ENCODE assay signal across 11 cellular contexts in genomic region chr6:46925563-46926253, GRCh38. TPM values are rescaled to one million over a fixed set of nuclear protein-coding genes. Genes with fewer than 3 reads are reported as not detected.
DNase-seq lines count a peak whose midpoint lies in the region; ATAC-seq, FAIRE-seq and TF ChIP-seq lines count a peak whose summit lies in the region.
"Had no signal": no experiment of that assay in that cellular context is flagged by ENCODE, and none has a peak within 500 bp of the region (broad histone marks: within the 10 kb centered on the region; RNA-seq: fewer than 3 reads in every experiment).

No MANE protein-coding gene starts in this region.

- no peak overlapping the region for H3K4me3 ChIP-seq in HCT116 (replicated peaks in 1 of 2; ENCODE audit: low read depth in 1 of 2, low read length in 2 of 2)
- no peak overlapping the region for H3K4me3 ChIP-seq in astrocyte (ENCODE audit: insufficient read depth, low read depth, low read length)
- no peak overlapping the region for H3K4me3 ChIP-seq in spleen

- H4K20me1 ChIP-seq in HCT116 (ENCODE audit: insufficient read depth) (no peaks in the 10 kb centered on the region), astrocyte (ENCODE audit: insufficient read depth, low read length) (no peaks in the 10 kb centered on the region)

- no peak overlapping the region for H3K27ac ChIP-seq in HCT116 (ENCODE audit: low read depth, low read length)
- peak overlapping the region; percentile 64 for H3K27ac ChIP-seq in astrocyte (ENCODE audit: low read depth, low read length)
- H3K27ac ChIP-seq in spleen, result peak overlapping the region in 5 of 8 donors; percentile 5 to 63 (median 37)

- intact Hi-C loops in HCT116 (cut with micrococcal nuclease), result no loop called here
- intact Hi-C loops in left ventricle myocardium superior (cut with micrococcal nuclease), result no loop called here
- intact Hi-C loops in spleen (cut with DNase I; ENCODE audit: low total_unique reads), result no loop called here
- intact Hi-C loops in posterior cingulate gyrus (cut with DNase I), result no loop called here

- 60 to 77% (median 63%) methylated on average over 6 of the region's 6 CpGs for WGBS in spleen, 5 donors

- FAIRE-seq in astrocyte (lab: Jason Lieb, UNC), result no peak

- H3K36me3 ChIP-seq in HCT116 (ENCODE audit: control insufficient read depth in 1 of 2, insufficient read depth in 2 of 2, low read length in 2 of 2), result no peaks in the 10 kb centered on the region
- no peaks in the 10 kb centered on the region for H3K36me3 ChIP-seq in astrocyte (ENCODE audit: insufficient read depth, low read length)
- H3K36me3 ChIP-seq in spleen, result no peaks in the 10 kb centered on the region

- no TSS peak for BruUV-seq in HCT116 (replicated peaks; lab: Mats Ljungman, UMichigan)

- no peaks in the 10 kb centered on the region for H3K9me3 ChIP-seq in HCT116 (ENCODE audit: control insufficient read depth in 1 of 2, insufficient read depth in 1 of 2, low read depth in 1 of 2, low read length in 2 of 2)
- H3K9me3 ChIP-seq in astrocyte (ENCODE audit: insufficient read depth, low read depth, low read length), result no peaks in the 10 kb centered on the region
- no peaks in the 10 kb centered on the region for H3K9me3 ChIP-seq in spleen

- DNase-seq in HCT116 (ENCODE audit: low read depth, low spot score) (no peak), astrocyte (ENCODE audit: low read depth) (peak; percentile 91), left ventricle myocardium superior (no peak), spleen (no peak), middle frontal gyrus (ENCODE audit: extremely low spot score, low spot score) (no peak), OCI-M1 (lab: John Stamatoyannopoulos, UW) (no peak), posterior cingulate gyrus (no peak)
- DNase-seq in activated effector memory CD4-positive, alpha-beta T cell treated with Interleukin-2 at 50 U/mL for 16 hours, result no peak
- DNase-seq: cerebellar nuclear complex; H7; stimulated activated CD8-positive, alpha-beta memory T cell treated with anti-CD3 and anti-CD28 coated beads, Interleukin-4, amount 100 ng/mL, for 48 hours had no signal

- no peak for TF ChIP-seq RAD21 in HCT116 (IDR thresholded peaks at IDR 0.05; ENCODE audit: low read depth)

- RAD21 ChIA-PET in HCT116 (lab: Charles Lee; ENCODE audit: low non-redundant PET in 1 of 2, low total read pairs in 2 of 2, uncharacterized antibody in 2 of 2, unreplicated experiment in 2 of 2), result no interaction called here

- no peak overlapping the region for H3K4me3 Mint-ChIP-seq in astrocyte (ENCODE audit: unreplicated experiment)

- peaks cover 18% of the 10 kb centered on the region for H3K4me1 Mint-ChIP-seq in astrocyte (ENCODE audit: low read depth, unreplicated experiment)

- H3K4me2 ChIP-seq in HCT116 (ENCODE audit: low read length) (no peak overlapping the region), astrocyte (ENCODE audit: low read length) (peak overlapping the region; percentile 35)

- POLR2A ChIA-PET in HCT116 (lab: Charles Lee), result no interaction called here

- CTCF ChIA-PET in HCT116 (lab: Charles Lee), result no interaction called here

- H3K27me3 ChIP-seq in HCT116 (ENCODE audit: insufficient read depth, low read length), result no peaks in the 10 kb centered on the region
- H3K27me3 ChIP-seq in astrocyte (ENCODE audit: insufficient read depth, low read length), result no peaks in the 10 kb centered on the region
- H3K27me3 ChIP-seq in spleen (replicated peaks in 1 of 7), result no peaks in the 10 kb centered on the region

- H3K9ac ChIP-seq in HCT116 (ENCODE audit: low read length) (no peak overlapping the region), astrocyte (ENCODE audit: low read length) (peak overlapping the region; percentile 21)

- no peaks in the 10 kb centered on the region for H3K79me2 ChIP-seq in HCT116 (ENCODE audit: insufficient read depth, low read length)
- no peaks in the 10 kb centered on the region for H3K79me2 ChIP-seq in astrocyte (ENCODE audit: insufficient read depth, low read length)

- H3K36me3 Mint-ChIP-seq in astrocyte (ENCODE audit: low read depth, unreplicated experiment), result peaks cover 2% of the 10 kb centered on the region

- no peaks in the 10 kb centered on the region for H3K27me3 Mint-ChIP-seq in astrocyte (ENCODE audit: low read depth, unreplicated experiment)

- H2AFZ ChIP-seq in HCT116 (ENCODE audit: low read depth, low read length, poor library complexity, severe bottlenecking), result no peak overlapping the region
- no peak overlapping the region for H2AFZ ChIP-seq in astrocyte (ENCODE audit: low read depth, low read length)

- no peaks in the 10 kb centered on the region for H3K4me1 ChIP-seq in HCT116 (ENCODE audit: control insufficient read depth in 1 of 2, insufficient read depth in 2 of 2, low read length in 2 of 2)
- H3K4me1 ChIP-seq in astrocyte (ENCODE audit: insufficient read depth, low read length), result peaks cover 14% of the 10 kb centered on the region
- peaks cover 0 to 19% (median 0%) of the 10 kb centered on the region in 6 donors for H3K4me1 ChIP-seq in spleen

- ATAC-seq in HCT116, result no peak
- peak; percentile 63 for ATAC-seq in left ventricle myocardium superior

- TF ChIP-seq CTCF in HCT116 (IDR thresholded peaks at IDR 0.05 in 2 of 3, conservative IDR thresholded peaks at IDR 0.05 in 1 of 3; ENCODE audit: borderline replicate concordance in 1 of 3, insufficient read depth in 1 of 3, low read depth in 2 of 3, low read length in 2 of 3), result no peak
- no peak for TF ChIP-seq CTCF in astrocyte (IDR thresholded peaks at IDR 0.05; ENCODE audit: insufficient read depth, low read depth, low read length)
- TF ChIP-seq CTCF in spleen (IDR thresholded peaks at IDR 0.05 in 8 of 11, conservative IDR thresholded peaks at IDR 0.05 in 3 of 11), result no peak

- no peaks in the 10 kb centered on the region for H3K9me2 ChIP-seq in HCT116 (ENCODE audit: insufficient read depth)

- no peak for TF ChIP-seq POLR2A in HCT116 (IDR thresholded peaks at IDR 0.05; ENCODE audit: borderline replicate concordance, extremely low read depth, insufficient read depth, insufficient read length)
- TF ChIP-seq POLR2A in spleen (IDR thresholded peaks at IDR 0.05), result no peak

- peak overlapping the region; percentile 85 for H3K27ac Mint-ChIP-seq in astrocyte (ENCODE audit: unreplicated experiment)

- no peaks in the 10 kb centered on the region for H3K9me3 Mint-ChIP-seq in astrocyte (ENCODE audit: unreplicated experiment)

TF ChIP-seq in HCT116, 20 proteins besides CTCF, POLR2A, EP300 and RAD21:
- TF ChIP-seq CEBPB (IDR thresholded peaks at IDR 0.05; ENCODE audit: low read depth), result peak; percentile 68
- no peak for TF ChIP-seq ZFX (IDR thresholded peaks at IDR 0.05)
TF ChIP-seq in HCT116: peak in this region for 1.

RNA-seq across cellular contexts. Expression of gene ADGRF5, which starts 4.0 kb away (rescaled TPM):
- total RNA-seq in HCT116 (2021; ENCODE audit: unreplicated experiment) (0.17 TPM), astrocyte (0.54 and 1.1 TPM in 2 replicates), left ventricle myocardium superior (45.9 TPM), spleen (100 to 1,000 TPM in 5 of 7 donors, 10 to 100 TPM in 2; 40.6 to 129 (median 103) TPM)
- not detected in 2 replicates for polyA plus RNA-seq in HCT116 (2012)
- 10 to 100 TPM in 2 of 3 donors, 1 to 10 TPM in 1; 5.2 to 15.8 (median 10.5) TPM for polyA plus RNA-seq in spleen

Comparison
In these comparisons a context has a peak if more than half of its experiments do, and no peak if none do; other contexts are left out.
1. RNA of gene ADGRF5, which starts 4.0 kb away (total RNA-seq): 40.6 to 129 TPM in spleen and 45.9 TPM in left ventricle myocardium superior (single experiment); 0.54 to 1.1 TPM in astrocyte and 0.17 TPM in HCT116 (single experiment); every median in the first group is over 10 times any median in the second.